2 cellular contexts compared by ENCODE assay signal in the genomic region with DNA sequence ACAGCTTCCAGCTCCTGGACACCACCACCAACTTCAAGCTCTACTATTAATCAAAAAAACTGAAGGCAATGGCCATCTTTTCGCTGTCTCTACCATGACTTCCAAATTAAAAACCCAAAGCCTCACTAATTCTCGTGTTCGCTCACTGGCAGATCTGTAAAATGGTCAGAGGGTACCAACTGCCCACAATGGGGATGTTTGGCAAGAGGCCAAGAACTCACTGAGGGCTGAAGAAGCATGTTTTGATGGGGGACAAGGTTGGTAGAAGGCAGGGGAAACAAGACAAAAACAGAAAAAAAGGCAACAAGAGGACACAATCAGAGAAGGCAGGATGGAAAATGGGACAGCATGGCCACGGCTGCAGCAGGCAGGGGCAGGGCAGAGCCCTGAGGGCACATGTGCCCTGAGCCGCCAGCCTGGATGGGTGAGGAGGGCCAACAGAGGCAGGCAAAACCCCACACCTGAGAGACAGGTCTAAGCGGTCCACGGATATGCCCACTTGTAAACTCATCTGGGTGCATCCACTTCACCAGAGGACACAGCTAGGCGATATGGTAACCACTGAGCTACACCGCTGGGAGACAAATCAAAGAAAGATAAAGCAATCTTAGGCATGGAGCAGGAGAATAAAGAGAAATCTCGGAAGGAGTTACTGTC.
TF ChIP-seq lines count a peak whose summit lies in the region.

No MANE protein-coding gene starts in this region.

TF ChIP-seq in IMR-90, 13 proteins besides CTCF, POLR2A, EP300 and RAD21:
- TF ChIP-seq RCOR1 (IDR thresholded peaks at IDR 0.05; ENCODE audit: insufficient replicate concordance, low read length) (no peak), CHD1 (IDR thresholded peaks at IDR 0.05; ENCODE audit: low read depth, low read length) (no peak), BHLHE40 (IDR thresholded peaks at IDR 0.05; ENCODE audit: low read depth, low read length) (no peak), NFE2L2 (IDR thresholded peaks at IDR 0.05; ENCODE audit: low read depth, low read length) (no peak), CEBPB (IDR thresholded peaks at IDR 0.05; ENCODE audit: low read depth, low read length) (no peak), FOS (IDR thresholded peaks at IDR 0.05; ENCODE audit: low read depth, low read length) (no peak), SMC3 (IDR thresholded peaks at IDR 0.05; ENCODE audit: low read depth, low read length) (no peak), MXI1 (IDR thresholded peaks at IDR 0.05; ENCODE audit: borderline replicate concordance, low read depth, low read length) (no peak), MAZ (IDR thresholded peaks at IDR 0.05; ENCODE audit: borderline replicate concordance, low read depth, low read length) (no peak), RFX5 (IDR thresholded peaks at IDR 0.05; ENCODE audit: low read depth, low read length) (no peak), MAFK (IDR thresholded peaks at IDR 0.05; ENCODE audit: low read depth, low read length) (no peak)
- TF ChIP-seq, protein P1, sequence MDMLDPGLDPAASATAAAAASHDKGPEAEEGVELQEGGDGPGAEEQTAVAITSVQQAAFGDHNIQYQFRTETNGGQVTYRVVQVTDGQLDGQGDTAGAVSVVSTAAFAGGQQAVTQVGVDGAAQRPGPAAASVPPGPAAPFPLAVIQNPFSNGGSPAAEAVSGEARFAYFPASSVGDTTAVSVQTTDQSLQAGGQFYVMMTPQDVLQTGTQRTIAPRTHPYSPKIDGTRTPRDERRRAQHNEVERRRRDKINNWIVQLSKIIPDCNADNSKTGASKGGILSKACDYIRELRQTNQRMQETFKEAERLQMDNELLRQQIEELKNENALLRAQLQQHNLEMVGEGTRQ (IDR thresholded peaks at IDR 0.05; ENCODE audit: low read depth, low read length), result no peak
- TF ChIP-seq, protein P2, sequence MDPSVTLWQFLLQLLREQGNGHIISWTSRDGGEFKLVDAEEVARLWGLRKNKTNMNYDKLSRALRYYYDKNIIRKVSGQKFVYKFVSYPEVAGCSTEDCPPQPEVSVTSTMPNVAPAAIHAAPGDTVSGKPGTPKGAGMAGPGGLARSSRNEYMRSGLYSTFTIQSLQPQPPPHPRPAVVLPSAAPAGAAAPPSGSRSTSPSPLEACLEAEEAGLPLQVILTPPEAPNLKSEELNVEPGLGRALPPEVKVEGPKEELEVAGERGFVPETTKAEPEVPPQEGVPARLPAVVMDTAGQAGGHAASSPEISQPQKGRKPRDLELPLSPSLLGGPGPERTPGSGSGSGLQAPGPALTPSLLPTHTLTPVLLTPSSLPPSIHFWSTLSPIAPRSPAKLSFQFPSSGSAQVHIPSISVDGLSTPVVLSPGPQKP (IDR thresholded peaks at IDR 0.05; ENCODE audit: borderline replicate concordance, low read depth, low read length), result no peak

TF ChIP-seq in K562, 482 proteins besides CTCF, POLR2A, EP300 and RAD21:
- TF ChIP-seq SMAD3 (CRISPR knock-in tag; conservative IDR thresholded peaks at IDR 0.05), result no peak
- TF ChIP-seq SMC3 (conservative IDR thresholded peaks at IDR 0.05; ENCODE audit: insufficient read depth, low read depth, low read length), result no peak
- TF ChIP-seq NFIX (CRISPR knock-in tag; IDR thresholded peaks at IDR 0.05; ENCODE audit: low read depth), result peak; percentile 69
- TF ChIP-seq NFIC (IDR thresholded peaks at IDR 0.05), result peak; percentile 97
- TF ChIP-seq, protein P3, sequence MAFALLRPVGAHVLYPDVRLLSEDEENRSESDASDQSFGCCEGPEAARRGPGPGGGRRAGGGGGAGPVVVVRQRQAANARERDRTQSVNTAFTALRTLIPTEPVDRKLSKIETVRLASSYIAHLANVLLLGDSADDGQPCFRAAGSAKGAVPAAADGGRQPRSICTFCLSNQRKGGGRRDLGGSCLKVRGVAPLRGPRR (CRISPR knock-in tag; IDR thresholded peaks at IDR 0.05), result no peak
- TF ChIP-seq CBX1 (IDR thresholded peaks at IDR 0.05; ENCODE audit: low read depth), result no peak
- TF ChIP-seq, protein P4, sequence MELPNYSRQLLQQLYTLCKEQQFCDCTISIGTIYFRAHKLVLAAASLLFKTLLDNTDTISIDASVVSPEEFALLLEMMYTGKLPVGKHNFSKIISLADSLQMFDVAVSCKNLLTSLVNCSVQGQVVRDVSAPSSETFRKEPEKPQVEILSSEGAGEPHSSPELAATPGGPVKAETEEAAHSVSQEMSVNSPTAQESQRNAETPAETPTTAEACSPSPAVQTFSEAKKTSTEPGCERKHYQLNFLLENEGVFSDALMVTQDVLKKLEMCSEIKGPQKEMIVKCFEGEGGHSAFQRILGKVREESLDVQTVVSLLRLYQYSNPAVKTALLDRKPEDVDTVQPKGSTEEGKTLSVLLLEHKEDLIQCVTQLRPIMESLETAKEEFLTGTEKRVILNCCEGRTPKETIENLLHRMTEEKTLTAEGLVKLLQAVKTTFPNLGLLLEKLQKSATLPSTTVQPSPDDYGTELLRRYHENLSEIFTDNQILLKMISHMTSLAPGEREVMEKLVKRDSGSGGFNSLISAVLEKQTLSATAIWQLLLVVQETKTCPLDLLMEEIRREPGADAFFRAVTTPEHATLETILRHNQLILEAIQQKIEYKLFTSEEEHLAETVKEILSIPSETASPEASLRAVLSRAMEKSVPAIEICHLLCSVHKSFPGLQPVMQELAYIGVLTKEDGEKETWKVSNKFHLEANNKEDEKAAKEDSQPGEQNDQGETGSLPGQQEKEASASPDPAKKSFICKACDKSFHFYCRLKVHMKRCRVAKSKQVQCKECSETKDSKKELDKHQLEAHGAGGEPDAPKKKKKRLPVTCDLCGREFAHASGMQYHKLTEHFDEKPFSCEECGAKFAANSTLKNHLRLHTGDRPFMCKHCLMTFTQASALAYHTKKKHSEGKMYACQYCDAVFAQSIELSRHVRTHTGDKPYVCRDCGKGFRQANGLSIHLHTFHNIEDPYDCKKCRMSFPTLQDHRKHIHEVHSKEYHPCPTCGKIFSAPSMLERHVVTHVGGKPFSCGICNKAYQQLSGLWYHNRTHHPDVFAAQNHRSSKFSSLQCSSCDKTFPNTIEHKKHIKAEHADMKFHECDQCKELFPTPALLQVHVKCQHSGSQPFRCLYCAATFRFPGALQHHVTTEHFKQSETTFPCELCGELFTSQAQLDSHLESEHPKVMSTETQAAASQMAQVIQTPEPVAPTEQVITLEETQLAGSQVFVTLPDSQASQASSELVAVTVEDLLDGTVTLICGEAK (IDR thresholded peaks at IDR 0.05), result no peak
- TF ChIP-seq, protein P4 (CRISPR knock-in tag; IDR thresholded peaks at IDR 0.05), result no peak
